ENCODE assay signal across 9 cellular contexts in the genomic region with DNA sequence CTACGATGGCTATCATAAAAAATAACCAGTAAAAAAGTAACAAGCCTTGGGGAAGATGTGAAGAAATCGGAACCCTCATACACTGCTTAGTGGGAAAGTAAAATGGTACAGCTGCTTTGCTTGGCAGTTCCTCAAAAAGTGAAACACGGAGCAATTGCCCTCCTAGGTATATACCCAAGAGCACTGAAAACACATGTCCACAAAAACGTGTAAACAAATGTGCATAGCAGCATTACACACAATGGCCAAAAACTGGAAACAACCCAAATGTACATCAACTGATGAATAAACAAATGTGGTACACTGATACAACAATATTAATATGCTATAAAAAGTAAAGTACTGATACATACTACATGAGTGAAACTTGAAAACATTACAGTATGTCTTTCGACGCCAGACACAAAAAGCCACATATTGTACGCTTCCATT. TPM values are rescaled to one million over a fixed set of nuclear protein-coding genes. Genes with fewer than 3 reads are reported as not detected.
DNase-seq lines count a peak whose midpoint lies in the region; ATAC-seq and TF ChIP-seq lines count a peak whose summit lies in the region.
"Had no signal": no experiment of that assay in that cellular context is flagged by ENCODE, and none has a peak within 500 bp of the region (broad histone marks: within the 10 kb centered on the region; RNA-seq: fewer than 3 reads in every experiment).

No MANE protein-coding gene starts in this region.

- H3K27ac Mint-ChIP-seq in activated CD4-positive, alpha-beta memory T cell treated with anti-CD3 and anti-CD28 coated beads, Interleukin-2, amount 10 ng/mL, durations not matched to agents 7 days and 5 days: no peak overlapping the region

- TF ChIP-seq CTCF in heart left ventricle (IDR thresholded peaks at IDR 0.05): no peak
- TF ChIP-seq CTCF in liver (IDR thresholded peaks at IDR 0.05; ENCODE audit: low read depth, low read length, missing input control): no peak
- no peak for TF ChIP-seq CTCF in uterus (IDR thresholded peaks at IDR 0.05)

- TF ChIP-seq RAD21 in liver (IDR thresholded peaks at IDR 0.05): no peak

- H3K27me3 ChIP-seq in right cardiac atrium (ENCODE audit: control insufficient read depth, insufficient read depth) (no peaks in the 10 kb centered on the region), heart left ventricle (peaks cover 0 to 12% (median 0%) of the 10 kb centered on the region in 9 donors), liver (ENCODE audit: control insufficient read depth in 4 of 4, insufficient read depth in 4 of 4, low read length in 3 of 4) (no peaks in the 10 kb centered on the region), uterus (no peaks in the 10 kb centered on the region)

- no peak overlapping the region for H3K27ac ChIP-seq in right cardiac atrium (ENCODE audit: low read length)
- peak overlapping the region in 1 of 12 donors; percentile 81 for H3K27ac ChIP-seq in heart left ventricle
- H3K27ac ChIP-seq in liver (ENCODE audit: low read depth in 1 of 2, low read length in 2 of 2): peak overlapping the region in 1 of 2 donors; percentile 92
- H3K27ac ChIP-seq in uterus: peak overlapping the region in 1 of 2 donors; percentile 94

- DNase-seq in right cardiac atrium: no peak
- no peak for DNase-seq in heart left ventricle
- no peak for DNase-seq in activated CD4-positive, alpha-beta memory T cell treated with anti-CD3 and anti-CD28 coated beads, Interleukin-2, amount 10 ng/mL, durations not matched to agents 7 days and 5 days
- no peak for DNase-seq in uterus
- DNase-seq in NOMO-1 (lab: John Stamatoyannopoulos, UW; ENCODE audit: unreplicated experiment in 2 of 2): no peak
- no peak for DNase-seq in ecto neural progenitor cell (ENCODE audit: low spot score)
- DNase-seq: NCI-H1417 treated with DMSO at 0.1 percent for 48 hours had no signal

- H3K9me3 Mint-ChIP-seq in activated CD4-positive, alpha-beta memory T cell treated with anti-CD3 and anti-CD28 coated beads, Interleukin-2, amount 10 ng/mL, durations not matched to agents 7 days and 5 days: no peaks in the 10 kb centered on the region

- peaks cover 38% of the 10 kb centered on the region for H3K27me3 Mint-ChIP-seq in activated CD4-positive, alpha-beta memory T cell treated with anti-CD3 and anti-CD28 coated beads, Interleukin-2, amount 10 ng/mL, durations not matched to agents 7 days and 5 days

- peak overlapping the region; percentile 77 for H3K4me3 Mint-ChIP-seq in activated CD4-positive, alpha-beta memory T cell treated with anti-CD3 and anti-CD28 coated beads, Interleukin-2, amount 10 ng/mL, durations not matched to agents 7 days and 5 days

- H3K36me3 ChIP-seq in heart left ventricle (no peaks in the 10 kb centered on the region), liver (ENCODE audit: control insufficient read depth in 4 of 4, insufficient read depth in 3 of 4, low read depth in 1 of 4, low read length in 3 of 4) (no peaks in the 10 kb centered on the region), uterus (no peaks in the 10 kb centered on the region)

- POLR2A ChIA-PET in activated CD4-positive, alpha-beta memory T cell treated with anti-CD3 and anti-CD28 coated beads, Interleukin-2, amount 10 ng/mL, durations not matched to agents 7 days and 5 days (lab: Charles Lee): no interaction called here

- no peak for TF ChIP-seq POLR2A in heart left ventricle (IDR thresholded peaks at IDR 0.05)
- TF ChIP-seq POLR2A in uterus (IDR thresholded peaks at IDR 0.05): no peak

- CTCF ChIA-PET in activated CD4-positive, alpha-beta memory T cell treated with anti-CD3 and anti-CD28 coated beads, Interleukin-2, amount 10 ng/mL, durations not matched to agents 7 days and 5 days (lab: Charles Lee): no interaction called here

- 47% methylated on average over 7 of the region's 7 CpGs for WGBS in right cardiac atrium
- WGBS in heart left ventricle, 4 donors: 60 to 69% (median 63%) methylated on average over 7 of the region's 7 CpGs
- WGBS in liver: 43% methylated on average over 7 of the region's 7 CpGs

- H3K4me1 Mint-ChIP-seq in activated CD4-positive, alpha-beta memory T cell treated with anti-CD3 and anti-CD28 coated beads, Interleukin-2, amount 10 ng/mL, durations not matched to agents 7 days and 5 days: peaks cover 25% of the 10 kb centered on the region

- no peak overlapping the region for H3K9ac ChIP-seq in liver (ENCODE audit: low read depth in 1 of 2, low read length in 2 of 2)

- intact Hi-C loops in right cardiac atrium (cut with DNase I): no loop called here
- intact Hi-C loops in heart left ventricle (cut with DNase I): no loop called here
- intact Hi-C loops in uterus (cut with DNase I; ENCODE audit: low total_unique reads): no loop called here

- peak overlapping the region; percentile 93 for H3K4me3 ChIP-seq in right cardiac atrium (ENCODE audit: low read length)
- peak overlapping the region in 4 of 12 donors; percentile 72 to 81 (median 80) for H3K4me3 ChIP-seq in heart left ventricle
- H3K4me3 ChIP-seq in liver (ENCODE audit: low read depth in 1 of 3, low read length in 3 of 3): peak overlapping the region; percentile 49 to 99 (median 89)
- H3K4me3 ChIP-seq in uterus: peak overlapping the region in 1 of 2 donors; percentile 94

- H3K9me3 ChIP-seq in right cardiac atrium (ENCODE audit: control insufficient read depth, low read length) (no peaks in the 10 kb centered on the region), heart left ventricle (no peaks in the 10 kb centered on the region), liver (ENCODE audit: control insufficient read depth in 4 of 4, low read length in 3 of 4) (no peaks in the 10 kb centered on the region), uterus (no peaks in the 10 kb centered on the region)

- H3K36me3 Mint-ChIP-seq in activated CD4-positive, alpha-beta memory T cell treated with anti-CD3 and anti-CD28 coated beads, Interleukin-2, amount 10 ng/mL, durations not matched to agents 7 days and 5 days (ENCODE audit: low read depth): no peaks in the 10 kb centered on the region

- ATAC-seq in right cardiac atrium (no peak), heart left ventricle (no peak), HG02973 (IDR thresholded peaks at IDR 0.05; ENCODE audit: unreplicated experiment) (no peak)

- H3K4me1 ChIP-seq in right cardiac atrium (ENCODE audit: control insufficient read depth, insufficient read depth, low read length) (peaks cover 4% of the 10 kb centered on the region), heart left ventricle (peaks cover 0 to 28% (median 6%) of the 10 kb centered on the region in 12 donors), liver (ENCODE audit: control insufficient read depth in 4 of 4, insufficient read depth in 4 of 4, low read length in 3 of 4) (peaks cover 7 to 68% (median 44%) of the 10 kb centered on the region in 4 donors), uterus (peaks cover 0 to 3% of the 10 kb centered on the region in 2 donors)

TF ChIP-seq in liver, 16 proteins besides CTCF, POLR2A, EP300 and RAD21:
- TF ChIP-seq JUND (IDR thresholded peaks at IDR 0.05) (no peak), YY1 (IDR thresholded peaks at IDR 0.05) (peak; percentile 19)

RNA-seq across cellular contexts. Expression of a gene that starts 1.2 kb away (rescaled TPM):
- total RNA-seq in right cardiac atrium (10 to 100 TPM in 2 of 4 donors, 1 to 10 TPM in 2; 7.2 to 15.7 (median 10.1) TPM), heart left ventricle (10 to 100 TPM in 2 of 9 donors, 1 to 10 TPM in 7; 1.3 to 12.8 (median 4.2) TPM), liver (100 to 1,000 TPM in 1 of 2 donors, 1 to 10 TPM in 1; 7.7 to 235 TPM), uterus (10 to 100 TPM; 10.3 to 52.6 (median 23.9) TPM)
- polyA plus RNA-seq in right cardiac atrium (1.2 TPM), heart left ventricle (1 to 10 TPM in 1 of 2 donors, under 1 TPM in 1; 0.30 to 1.1 TPM), liver (10 to 100 TPM; 24.7 to 25.7 TPM)
- total RNA-seq in activated CD4-positive, alpha-beta memory T cell treated with anti-CD3 and anti-CD28 coated beads, Interleukin-2, amount 10 ng/mL, durations not matched to agents 7 days and 5 days: 1 to 10 TPM; 8.0 to 8.1 TPM

RNA-seq across cellular contexts. Expression of a gene that starts 29.2 kb away (rescaled TPM):
- total RNA-seq in right cardiac atrium (10 to 100 TPM in 1 of 4 donors, 1 to 10 TPM in 3; 6.9 to 11.2 (median 8.9) TPM), heart left ventricle (10 to 100 TPM in 4 of 9 donors, 1 to 10 TPM in 5; 3.5 to 14.5 (median 9.3) TPM), liver (1 to 10 TPM; 2.1 to 3.6 TPM), uterus (10 to 100 TPM in 3 of 4 donors, 1 to 10 TPM in 1; 8.6 to 29.4 (median 14.5) TPM)
- polyA plus RNA-seq in right cardiac atrium (5.0 TPM), heart left ventricle (1 to 10 TPM; 5.6 to 7.4 TPM), liver (10 to 100 TPM in 1 of 2 donors, 1 to 10 TPM in 1; 3.4 to 18.6 TPM)
- total RNA-seq in activated CD4-positive, alpha-beta memory T cell treated with anti-CD3 and anti-CD28 coated beads, Interleukin-2, amount 10 ng/mL, durations not matched to agents 7 days and 5 days: 10 to 100 TPM; 10.3 to 12.0 TPM
